Comparison of ENCODE assay signal across 8 cellular contexts in genomic region chr22:35539910-35540599, GRCh38. TPM values are rescaled to one million over a fixed set of nuclear protein-coding genes. Genes with fewer than 3 reads are reported as not detected.
DNase-seq lines count a peak whose midpoint lies in the region; ATAC-seq and TF ChIP-seq lines count a peak whose summit lies in the region.

No MANE protein-coding gene starts in this region.

- peaks cover 0 to 2% (median 0%) of the 10 kb centered on the region in 11 donors for H3K9me3 Mint-ChIP-seq in naive thymus-derived CD4-positive, alpha-beta T cell
- no peaks in the 10 kb centered on the region for H3K9me3 Mint-ChIP-seq in stimulated activated memory B cell treated with anti-CD40 and anti-IgM and Interleukin-4, amounts not matched to agents 10 μg/mL and 1 μg/mL and 100 μg/mL, for 72 hours

- peak overlapping the region; percentile 90 for H3K4me2 ChIP-seq in fibroblast of lung (ENCODE audit: extremely low read depth, insufficient read depth, low read length)

- no peak for TF ChIP-seq CTCF in fibroblast of lung (conservative IDR thresholded peaks at IDR 0.05 in 1 of 2, IDR thresholded peaks at IDR 0.05 in 1 of 2; ENCODE audit: low read depth in 1 of 2, low read length in 2 of 2)

- peaks cover 26% of the 10 kb centered on the region for H3K27me3 ChIP-seq in fibroblast of lung (ENCODE audit: control insufficient read depth, insufficient read depth, low read length)
- H3K27me3 ChIP-seq in naive thymus-derived CD4-positive, alpha-beta T cell (ENCODE audit: control insufficient read depth in 2 of 2, insufficient read depth in 2 of 2, low read length in 2 of 2): peaks cover 4 to 13% of the 10 kb centered on the region in 2 donors

- H2AFZ ChIP-seq in fibroblast of lung (ENCODE audit: low read length): peak overlapping the region; percentile 46

- no peaks in the 10 kb centered on the region for H3K79me2 ChIP-seq in fibroblast of lung (ENCODE audit: control insufficient read depth, insufficient read depth, low read length)

- H3K27me3 Mint-ChIP-seq in naive thymus-derived CD4-positive, alpha-beta T cell: peaks cover 24 to 60% (median 29%) of the 10 kb centered on the region in 5 donors
- H3K27me3 Mint-ChIP-seq in stimulated activated memory B cell treated with anti-CD40 and anti-IgM and Interleukin-4, amounts not matched to agents 10 μg/mL and 1 μg/mL and 100 μg/mL, for 72 hours: peaks cover 61% of the 10 kb centered on the region

- no peaks in the 10 kb centered on the region for H3K9me3 ChIP-seq in fibroblast of lung (ENCODE audit: control insufficient read depth, insufficient read depth, low read depth, low read length)
- no peaks in the 10 kb centered on the region for H3K9me3 ChIP-seq in naive thymus-derived CD4-positive, alpha-beta T cell (ENCODE audit: control insufficient read depth in 2 of 3, low read length in 3 of 3)

- no peak overlapping the region for H3K9ac ChIP-seq in fibroblast of lung (ENCODE audit: insufficient read depth, low read length)

- peak overlapping the region; percentile 68 to 85 (median 76) for H3K4me3 Mint-ChIP-seq in naive thymus-derived CD4-positive, alpha-beta T cell
- H3K4me3 Mint-ChIP-seq in stimulated activated memory B cell treated with anti-CD40 and anti-IgM and Interleukin-4, amounts not matched to agents 10 μg/mL and 1 μg/mL and 100 μg/mL, for 72 hours: peak overlapping the region; percentile 69

- H3K36me3 ChIP-seq in fibroblast of lung (ENCODE audit: control insufficient read depth, insufficient read depth, low read length): no peaks in the 10 kb centered on the region
- H3K36me3 ChIP-seq in naive thymus-derived CD4-positive, alpha-beta T cell (ENCODE audit: control insufficient read depth in 2 of 3, insufficient read depth in 3 of 3, low read length in 3 of 3): no peaks in the 10 kb centered on the region

- POLR2A ChIA-PET in naive thymus-derived CD4-positive, alpha-beta T cell (lab: Charles Lee): no interaction called here

- peak overlapping the region; percentile 24 to 55 (median 47) for H3K4me3 ChIP-seq in fibroblast of lung (replicated peaks in 1 of 4; ENCODE audit: control extremely low read depth in 1 of 4, insufficient read depth in 1 of 4, low read depth in 3 of 4, low read length in 4 of 4)
- peak overlapping the region; percentile 56 for H3K4me3 ChIP-seq in naive thymus-derived CD4-positive, alpha-beta T cell (ENCODE audit: low read length)

- H3K27ac Mint-ChIP-seq in naive thymus-derived CD4-positive, alpha-beta T cell: peak overlapping the region in 1 of 9 donors; percentile 54
- no peak overlapping the region for H3K27ac Mint-ChIP-seq in stimulated activated memory B cell treated with anti-CD40 and anti-IgM and Interleukin-4, amounts not matched to agents 10 μg/mL and 1 μg/mL and 100 μg/mL, for 72 hours

- CTCF ChIA-PET in naive thymus-derived CD4-positive, alpha-beta T cell (lab: Charles Lee): interaction anchor here (0.6 kb wide), 1 partner anchor 40 kb away, joined by 3 read pairs; no protein-coding TSS in a partner anchor

- intact Hi-C loops in naive thymus-derived CD4-positive, alpha-beta T cell (cut with micrococcal nuclease): loop anchor here (1.0 kb wide), 2 partner anchors 12 to 141 kb away; no protein-coding TSS in a partner anchor

- H3K27ac ChIP-seq in fibroblast of lung (ENCODE audit: insufficient read depth, low read length): no peak overlapping the region
- no peak overlapping the region for H3K27ac ChIP-seq in naive thymus-derived CD4-positive, alpha-beta T cell (ENCODE audit: low read depth, low read length)

- peaks cover 0 to 1% (median 0%) of the 10 kb centered on the region in 5 donors for H3K36me3 Mint-ChIP-seq in naive thymus-derived CD4-positive, alpha-beta T cell
- H3K36me3 Mint-ChIP-seq in stimulated activated memory B cell treated with anti-CD40 and anti-IgM and Interleukin-4, amounts not matched to agents 10 μg/mL and 1 μg/mL and 100 μg/mL, for 72 hours: no peaks in the 10 kb centered on the region

- peaks cover 0 to 14% (median 8%) of the 10 kb centered on the region in 7 donors for H3K4me1 Mint-ChIP-seq in naive thymus-derived CD4-positive, alpha-beta T cell
- H3K4me1 Mint-ChIP-seq in stimulated activated memory B cell treated with anti-CD40 and anti-IgM and Interleukin-4, amounts not matched to agents 10 μg/mL and 1 μg/mL and 100 μg/mL, for 72 hours: peaks cover 17% of the 10 kb centered on the region

- H3K4me1 ChIP-seq in fibroblast of lung (ENCODE audit: control insufficient read depth, extremely low read depth, insufficient read depth, low read length): peaks cover 10% of the 10 kb centered on the region
- H3K4me1 ChIP-seq in naive thymus-derived CD4-positive, alpha-beta T cell (ENCODE audit: control insufficient read depth in 2 of 2, insufficient read depth in 2 of 2, low read length in 2 of 2): peaks cover 4 to 5% of the 10 kb centered on the region in 2 donors

- DNase-seq in NCI-H748 (lab: John Stamatoyannopoulos, UW; ENCODE audit: unreplicated experiment) (peak; percentile 37), NCI-H748 treated with DMSO at 0.1 percent for 48 hours (lab: John Stamatoyannopoulos, UW) (no peak), NCI-H774 (lab: John Stamatoyannopoulos, UW) (peak; percentile 1), fibroblast of lung (ENCODE audit: low read depth in 2 of 2) (peak in 1 of 2 donors; percentile 24)
- peak; percentile 74 to 78 for DNase-seq in activated T-cell treated with anti-CD3 and anti-CD28 coated beads, Interleukin-2, amount 50 U/mL, for 48 hours
- DNase-seq in naive thymus-derived CD4-positive, alpha-beta T cell: peak; percentile 22 to 82 (median 48)

- ATAC-seq in naive thymus-derived CD4-positive, alpha-beta T cell: peak; percentile 93
- ATAC-seq in stimulated activated memory B cell treated with anti-CD40 and anti-IgM and Interleukin-4, amounts not matched to agents 10 μg/mL and 1 μg/mL and 100 μg/mL, for 72 hours: peak; percentile 91
- no peak for ATAC-seq in HG02623 (IDR thresholded peaks at IDR 0.05; ENCODE audit: unreplicated experiment)

- no peaks in the 10 kb centered on the region for H4K20me1 ChIP-seq in fibroblast of lung (ENCODE audit: control insufficient read depth, extremely low read depth, insufficient read depth, low read length)

RNA-seq across cellular contexts. Expression of gene RASD2, which starts 0.6 kb away (rescaled TPM):
- under 0.01 TPM in 2 replicates for total RNA-seq in fibroblast of lung
- polyA plus RNA-seq in fibroblast of lung: 0.01 TPM in 1 of 2 replicates, not detected in the other
- polyA plus RNA-seq in fibroblast of lung (2012): not detected in 2 replicates
- polyA minus RNA-seq in fibroblast of lung (ENCODE audit: low replicate concordance): 0.08 TPM in 1 of 2 replicates, not detected in the other
- 1 to 10 TPM in 1 of 5 experiments, under 1 TPM in 1, not detected in 3; 0.24 to 1.4 TPM for total RNA-seq in naive thymus-derived CD4-positive, alpha-beta T cell
- under 1 TPM in 1 of 2 donors, not detected in 1; 0.05 TPM for polyA plus RNA-seq in naive thymus-derived CD4-positive, alpha-beta T cell
